ENCODE assay signal across 9 cellular contexts in genomic region chr15:56918046-56918906, GRCh38. TPM values are rescaled to one million over a fixed set of nuclear protein-coding genes. Genes with fewer than 3 reads are reported as not detected.
DNase-seq lines count a peak whose midpoint lies in the region; ATAC-seq, FAIRE-seq and TF ChIP-seq lines count a peak whose summit lies in the region.
"Had no signal": no experiment of that assay in that cellular context is flagged by ENCODE, and none has a peak within 500 bp of the region (broad histone marks: within the 10 kb centered on the region; RNA-seq: fewer than 3 reads in every experiment).

Gene TCF12 (plus strand): TSS chr15:56918644. CDS start chr15:56919914, 1,270 bp downstream.

- no peak for FAIRE-seq in keratinocyte (lab: Jason Lieb, UNC)
- FAIRE-seq: endometrium had no signal

- H3K9me3 ChIP-seq in keratinocyte (ENCODE audit: control insufficient read depth, low read depth, low read length) = no peaks in the 10 kb centered on the region

- peaks cover 11% of the 10 kb centered on the region for H3K4me1 ChIP-seq in keratinocyte (ENCODE audit: control insufficient read depth, extremely low read depth, insufficient read depth, low read length)

- H3K4me3 ChIP-seq in AG10803 (ENCODE audit: low read length) (peak within 1 kb of the TSS; percentile 88), keratinocyte (ENCODE audit: control insufficient read depth in 2 of 3, extremely low read depth in 1 of 3, insufficient read depth in 2 of 3, low read depth in 1 of 3, low read length in 3 of 3) (peak within 1 kb of the TSS; percentile 85 to 93 (median 89))

- no peaks in the 10 kb centered on the region for H3K9me3 Mint-ChIP-seq in central memory CD8-positive, alpha-beta T cell

- no peaks in the 10 kb centered on the region for H3K9me1 ChIP-seq in keratinocyte (ENCODE audit: control insufficient read depth, extremely low read depth, insufficient read depth, low read length)

- H3K27me3 ChIP-seq in keratinocyte (ENCODE audit: control insufficient read depth, extremely low read depth, insufficient read depth, low read length) = no peaks in the 10 kb centered on the region

- H3K36me3 ChIP-seq in keratinocyte (ENCODE audit: control insufficient read depth in 2 of 2, extremely low read depth in 1 of 2, insufficient read depth in 2 of 2, low read length in 2 of 2) = peaks cover 0 to 3% of the 10 kb centered on the region in 2 experiments

- H4K20me1 ChIP-seq in keratinocyte (ENCODE audit: control insufficient read depth, extremely low read depth, insufficient read depth, low read length) = no peaks in the 10 kb centered on the region

- dilution Hi-C loops in keratinocyte (cut with MboI; ENCODE audit: extremely low pct_ligation_motif_present, low sequenced_read_pairs) = no loop called here

- TF ChIP-seq CTCF in AG10803 (conservative IDR thresholded peaks at IDR 0.05; ENCODE audit: low read length) = peak; percentile 41
- peak; percentile 28 to 76 (median 74) for TF ChIP-seq CTCF in keratinocyte (optimal IDR thresholded peaks at IDR 0.05 in 1 of 3, IDR thresholded peaks at IDR 0.05 in 1 of 3, conservative IDR thresholded peaks at IDR 0.05 in 1 of 3; ENCODE audit: extremely low read depth in 1 of 3, insufficient read depth in 2 of 3, low read length in 3 of 3)

- H3K27me3 Mint-ChIP-seq in central memory CD8-positive, alpha-beta T cell = no peaks in the 10 kb centered on the region

- peaks cover 27% of the 10 kb centered on the region for H3K36me3 Mint-ChIP-seq in central memory CD8-positive, alpha-beta T cell (ENCODE audit: insufficient read depth)

- peak within 1 kb of the TSS; percentile 93 for H3K9ac ChIP-seq in keratinocyte (ENCODE audit: control insufficient read depth, extremely low read depth, insufficient read depth, low read length)

- H3K4me3 Mint-ChIP-seq in central memory CD8-positive, alpha-beta T cell = peak within 1 kb of the TSS; percentile 94

- H3K79me2 ChIP-seq in keratinocyte (ENCODE audit: control insufficient read depth, insufficient read depth, low read length) = peaks cover 32% of the 10 kb centered on the region

- H3K27ac Mint-ChIP-seq in central memory CD8-positive, alpha-beta T cell (ENCODE audit: low read depth) = peak within 1 kb of the TSS; percentile 90

- ATAC-seq in GM19023 (IDR thresholded peaks at IDR 0.05; ENCODE audit: unreplicated experiment) = peak; percentile 73
- ATAC-seq in HG03280 (IDR thresholded peaks at IDR 0.05; ENCODE audit: unreplicated experiment) = peak; percentile 79
- peak; percentile 70 for ATAC-seq in central memory CD8-positive, alpha-beta T cell (replicated peaks; ENCODE audit: extremely low read depth, poor library complexity, severe bottlenecking)

- peaks cover 34% of the 10 kb centered on the region for H3K4me1 Mint-ChIP-seq in central memory CD8-positive, alpha-beta T cell

- H3K27ac ChIP-seq in keratinocyte (ENCODE audit: control insufficient read depth, insufficient read depth, low read length) = peak within 1 kb of the TSS; percentile 77

- H3K4me2 ChIP-seq in keratinocyte (ENCODE audit: control insufficient read depth, extremely low read depth, insufficient read depth, low read depth, low read length) = peak within 1 kb of the TSS; percentile 100

- peak within 1 kb of the TSS; percentile 80 for H2AFZ ChIP-seq in keratinocyte (ENCODE audit: control insufficient read depth, low read length)

- peak; percentile 98 for DNase-seq in AG10803 (ENCODE audit: low read depth)
- peak; percentile 62 for DNase-seq in NCI-H345 treated with DMSO at 0.1 percent for 48 hours (lab: John Stamatoyannopoulos, UW; ENCODE audit: unreplicated experiment)
- peak; percentile 73 for DNase-seq in activated CD4-positive, CD25-positive, alpha-beta regulatory T cell treated with anti-CD3 and anti-CD28 coated beads, Interleukin-2, amount 50 U/mL, for 16 hours (ENCODE audit: low read depth, low spot score)
- DNase-seq in central memory CD8-positive, alpha-beta T cell (ENCODE audit: low spot score in 2 of 2) = peak; percentile 82 to 85
- peak; percentile 46 for DNase-seq in keratinocyte (ENCODE audit: low read depth, low spot score)
- DNase-seq in stimulated activated CD4-positive, alpha-beta T cell treated with anti-CD3 and anti-CD28 coated beads, Interleukin-15, amount 100 ng/mL, for 1 hour (ENCODE audit: low read depth in 1 of 2, low spot score in 1 of 2) = peak; percentile 78 to 88

RNA-seq across cellular contexts. Expression of gene TCF12, which starts in this region (rescaled TPM):
- polyA plus RNA-seq in keratinocyte = 43.3 to 64.2 TPM (median 48.3 TPM) in 3 replicates
- polyA plus RNA-seq in keratinocyte (2011; ENCODE audit: low read depth) = 45.5 TPM
- polyA plus RNA-seq in keratinocyte (2011; cell fraction: cytosol; rRNA removed) = 33.9 and 63.2 TPM in 2 replicates
- 40.4 and 42.5 TPM in 2 replicates for polyA plus RNA-seq in keratinocyte (2011; cell fraction: nucleus; rRNA removed)
- 13.8 and 27.6 TPM in 2 replicates for polyA plus RNA-seq in keratinocyte (2012; ENCODE audit: low replicate concordance)
- 66.2 to 137 TPM (median 103 TPM) in 3 replicates for polyA minus RNA-seq in keratinocyte
- polyA minus RNA-seq in keratinocyte (2011; cell fraction: cytosol; rRNA and poly(A)+ RNA removed) = 25.9 TPM
- polyA minus RNA-seq in keratinocyte (2011; cell fraction: nucleus; rRNA and poly(A)+ RNA removed) = 43.2 and 105 TPM in 2 replicates

Comparison
In these comparisons a context has a peak if more than half of its experiments do, and no peak if none do; other contexts are left out.
1. Peak in every context shown above with its lines: DNase-seq, ATAC-seq, H3K4me3 ChIP-seq and H3K27ac ChIP-seq.
2. DNase-seq: peak in every context shown above with its lines; median percentile 98 in AG10803; 84 in central memory CD8-positive, alpha-beta T cell; 83 in stimulated activated CD4-positive, alpha-beta T cell treated with anti-CD3 and anti-CD28 coated beads, Interleukin-15, amount 100 ng/mL, for 1 hour; 73 in activated CD4-positive, CD25-positive, alpha-beta regulatory T cell treated with anti-CD3 and anti-CD28 coated beads, Interleukin-2, amount 50 U/mL, for 16 hours; 62 in NCI-H345 treated with DMSO at 0.1 percent for 48 hours; 46 in keratinocyte.